8 cellular contexts compared by ENCODE assay signal in the genomic region with DNA sequence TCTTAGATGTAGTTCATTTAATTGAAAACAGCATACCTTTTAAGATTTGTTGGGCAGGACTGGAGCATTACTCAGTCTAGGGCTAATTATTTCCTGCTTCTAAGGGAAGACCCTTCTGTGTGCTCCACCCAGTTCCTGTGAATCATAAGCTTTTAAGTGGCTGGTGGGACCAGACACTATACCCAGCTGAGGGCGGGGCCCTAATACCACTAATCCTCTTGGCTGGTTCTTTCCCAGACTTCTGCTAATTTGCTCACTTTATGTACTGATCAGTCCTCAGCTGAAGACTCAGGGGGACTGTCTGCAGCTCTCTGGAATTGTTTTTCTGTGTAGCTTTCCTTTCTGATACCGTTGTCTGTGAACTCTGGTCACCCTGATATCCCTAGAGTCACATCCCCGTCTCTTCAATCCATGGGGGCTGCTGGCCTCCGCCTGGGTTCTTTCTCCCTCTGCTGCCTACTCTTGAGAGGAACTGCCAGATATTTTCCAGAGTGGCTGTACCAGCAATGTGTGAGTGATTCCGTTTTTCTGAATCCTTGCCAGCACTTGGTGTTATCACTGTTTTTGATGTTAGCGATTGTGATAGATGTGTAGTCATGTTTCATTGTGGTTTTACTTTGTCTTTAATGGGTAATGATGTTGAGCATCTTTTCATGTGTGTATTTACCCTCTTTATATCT. TPM values are rescaled to one million over a fixed set of nuclear protein-coding genes. Genes with fewer than 3 reads are reported as not detected.
DNase-seq lines count a peak whose midpoint lies in the region; ATAC-seq and TF ChIP-seq lines count a peak whose summit lies in the region.

No MANE protein-coding gene starts in this region.

- no peaks in the 10 kb centered on the region for H4K20me1 ChIP-seq in BLaER1

- peaks cover 21% of the 10 kb centered on the region for H3K9me3 ChIP-seq in BLaER1

- H3K36me3 ChIP-seq in BLaER1 (peaks cover 81% of the 10 kb centered on the region), H7 (replicated peaks; ENCODE audit: control insufficient read depth, insufficient read depth, low read length) (peaks cover 4% of the 10 kb centered on the region)

- H3K27me3 ChIP-seq in BLaER1 (no peaks in the 10 kb centered on the region), H7 (ENCODE audit: control insufficient read depth, insufficient read depth, low read length) (no peaks in the 10 kb centered on the region)

- ATAC-seq in HG02973 (IDR thresholded peaks at IDR 0.05; ENCODE audit: unreplicated experiment) (no peak), HG02938 (IDR thresholded peaks at IDR 0.05; ENCODE audit: unreplicated experiment) (no peak)

- H3K9ac ChIP-seq in BLaER1, result no peak overlapping the region

- DNase-seq in NCI-H2227 treated with DMSO at 0.1 percent for 48 hours (lab: John Stamatoyannopoulos, UW), result peak; percentile 19
- peak in 2 of 3 experiments; percentile 9 to 24 for DNase-seq in activated CD8-positive, alpha-beta memory T cell treated with anti-CD3 and anti-CD28 coated beads for 48 hours (ENCODE audit: low read depth in 2 of 3, low spot score in 2 of 3)
- DNase-seq in fibroblast of mammary gland (ENCODE audit: low read depth), result peak; percentile 92
- peak; percentile 31 for DNase-seq in stimulated activated CD4-positive, alpha-beta T cell treated with anti-CD3 and anti-CD28 coated beads, Interleukin-1b, Interleukin-23, amount 100 ng/mL, for 48 hours
- DNase-seq in H7, result no peak

- peaks cover 15% of the 10 kb centered on the region for H3K4me1 ChIP-seq in BLaER1

- H3K27ac ChIP-seq in BLaER1, result peak overlapping the region; percentile 20; the same call in 1 of the 2 replicates

- no peak for TF ChIP-seq CTCF in fibroblast of mammary gland (conservative IDR thresholded peaks at IDR 0.05; ENCODE audit: control insufficient read depth, insufficient read depth, low read depth, low read length)

- H3K4me2 ChIP-seq in BLaER1, result peak overlapping the region; percentile 67

- 0 out of 2 replicates have a peak overlapping the region, but pooled peaks have one; percentile 1 for H3K4me3 ChIP-seq in BLaER1
- H3K4me3 ChIP-seq in fibroblast of mammary gland (ENCODE audit: control insufficient read depth, low read depth, low read length), result peak overlapping the region; percentile 31
- H3K4me3 ChIP-seq in H7 (ENCODE audit: insufficient read depth, low read depth, low read length), result no peak overlapping the region

RNA-seq across cellular contexts. Expression of a gene that starts 35.1 kb away (rescaled TPM):
- 11.1 and 16.5 TPM in 2 replicates for total RNA-seq in H7 (2014; rRNA removed; shearing (Covaris generic))

RNA-seq across cellular contexts. Expression of a gene that starts 35.9 kb away (rescaled TPM):
- 327 and 489 TPM in 2 replicates for total RNA-seq in H7 (2014; rRNA removed; shearing (Covaris generic))

RNA-seq across cellular contexts. Expression of a gene that starts 46.3 kb away (rescaled TPM):
- 50.0 and 54.4 TPM in 2 replicates for total RNA-seq in H7 (2014; rRNA removed; shearing (Covaris generic))

RNA-seq across cellular contexts. Expression of a gene that starts 46.6 kb away (rescaled TPM):
- total RNA-seq in H7 (2014; rRNA removed; shearing (Covaris generic)), result 16.5 and 16.8 TPM in 2 replicates
